8 cellular contexts compared by ENCODE assay signal in the genomic region with DNA sequence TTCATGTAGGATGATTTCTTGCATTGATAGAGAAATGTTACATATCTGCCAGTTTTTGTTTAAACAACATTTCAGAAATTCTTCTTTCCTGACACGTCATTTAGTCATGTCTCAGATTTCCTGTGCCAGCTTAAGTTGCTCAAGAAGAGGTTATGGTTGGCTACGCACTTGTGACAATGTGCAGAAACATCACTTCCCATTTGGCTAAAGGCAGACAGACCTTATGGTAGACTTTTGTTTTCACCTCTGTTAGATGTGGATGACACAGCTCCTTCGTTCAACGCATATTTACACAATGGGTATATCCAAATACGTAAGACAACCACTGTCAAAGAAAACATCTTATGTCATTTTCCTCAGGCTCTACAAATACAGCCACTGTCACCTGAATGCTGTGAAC.
DNase-seq lines count a peak whose midpoint lies in the region; ATAC-seq lines count a peak whose summit lies in the region.

No MANE protein-coding gene starts in this region.

- H3K27me3 Mint-ChIP-seq in T-helper 17 cell (peaks cover 28% of the 10 kb centered on the region), immature natural killer cell (ENCODE audit: low read depth in 3 of 3) (peaks cover 1 to 6% (median 3%) of the 10 kb centered on the region in 3 donors)
- H3K27me3 Mint-ChIP-seq in activated CD4-positive, alpha-beta T cell treated with anti-CD3 and anti-CD28 coated beads, Interleukin-2, amount 10 ng/mL, durations not matched to agents 7 days and 5 days, result peaks cover 8% of the 10 kb centered on the region

- POLR2A ChIA-PET in activated CD4-positive, alpha-beta T cell treated with anti-CD3 and anti-CD28 coated beads, Interleukin-2, amount 10 ng/mL, durations not matched to agents 7 days and 5 days (lab: Charles Lee), result interaction anchor here (0.7 kb wide), 1 partner anchor 243 kb away, joined by 4 read pairs; no protein-coding TSS in a partner anchor

- intact Hi-C loops in aorta (cut with DNase I), result no loop called here

- 55 to 69% methylated on average over 5 of the region's 5 CpGs for WGBS in aorta, 2 donors

- no peak overlapping the region for H3K27ac ChIP-seq in aorta (ENCODE audit: low read depth in 1 of 2, low read length in 2 of 2)

- ATAC-seq in GM19455 (IDR thresholded peaks at IDR 0.05; ENCODE audit: unreplicated experiment) (peak; percentile 87), HG03457 (IDR thresholded peaks at IDR 0.05; ENCODE audit: unreplicated experiment) (peak; percentile 80), T-helper 17 cell (peak; percentile 73), aorta (ENCODE audit: low FRiP score) (peak; percentile 62)

- H3K36me3 Mint-ChIP-seq in T-helper 17 cell (ENCODE audit: low read depth) (no peaks in the 10 kb centered on the region), immature natural killer cell (no peaks in the 10 kb centered on the region)
- H3K36me3 Mint-ChIP-seq in activated CD4-positive, alpha-beta T cell treated with anti-CD3 and anti-CD28 coated beads, Interleukin-2, amount 10 ng/mL, durations not matched to agents 7 days and 5 days (ENCODE audit: low read depth), result no peaks in the 10 kb centered on the region

- H3K9me3 ChIP-seq in T-helper 17 cell (ENCODE audit: control insufficient read depth, low read length, poor library complexity, severe bottlenecking), result no peaks in the 10 kb centered on the region
- H3K9me3 ChIP-seq in aorta (ENCODE audit: control insufficient read depth, low read length), result peaks cover 2% of the 10 kb centered on the region

- H3K4me3 Mint-ChIP-seq in T-helper 17 cell (no peak overlapping the region), immature natural killer cell (no peak overlapping the region)
- no peak overlapping the region for H3K4me3 Mint-ChIP-seq in activated CD4-positive, alpha-beta T cell treated with anti-CD3 and anti-CD28 coated beads, Interleukin-2, amount 10 ng/mL, durations not matched to agents 7 days and 5 days

- DNase-seq in AML-193 (lab: John Stamatoyannopoulos, UW) (peak; percentile 88 to 94), T-helper 17 cell (no peak), immature natural killer cell (peak in 2 of 3 donors; percentile 4), aorta (no peak), NCI-H345 treated with DMSO at 0.1 percent for 48 hours (lab: John Stamatoyannopoulos, UW; ENCODE audit: unreplicated experiment) (no peak)
- no peak for DNase-seq in activated CD4-positive, alpha-beta T cell treated with anti-CD3 and anti-CD28 coated beads, Interleukin-2, amount 10 ng/mL, durations not matched to agents 7 days and 5 days

- H3K4me3 ChIP-seq in aorta (ENCODE audit: low read length in 2 of 2), result no peak overlapping the region

- peaks cover 0 to 2% (median 0%) of the 10 kb centered on the region in 6 donors for H3K9me3 Mint-ChIP-seq in immature natural killer cell
- H3K9me3 Mint-ChIP-seq in activated CD4-positive, alpha-beta T cell treated with anti-CD3 and anti-CD28 coated beads, Interleukin-2, amount 10 ng/mL, durations not matched to agents 7 days and 5 days, result no peaks in the 10 kb centered on the region

- no peaks in the 10 kb centered on the region for H3K27me3 ChIP-seq in aorta (ENCODE audit: control insufficient read depth in 1 of 2, insufficient read depth in 2 of 2, low read length in 1 of 2)

- H3K4me1 Mint-ChIP-seq in T-helper 17 cell (peaks cover 6% of the 10 kb centered on the region), immature natural killer cell (peaks cover 2 to 10% of the 10 kb centered on the region in 2 donors)
- peaks cover 13% of the 10 kb centered on the region for H3K4me1 Mint-ChIP-seq in activated CD4-positive, alpha-beta T cell treated with anti-CD3 and anti-CD28 coated beads, Interleukin-2, amount 10 ng/mL, durations not matched to agents 7 days and 5 days

- H3K27ac Mint-ChIP-seq in T-helper 17 cell (no peak overlapping the region), immature natural killer cell (no peak overlapping the region)
- no peak overlapping the region for H3K27ac Mint-ChIP-seq in activated CD4-positive, alpha-beta T cell treated with anti-CD3 and anti-CD28 coated beads, Interleukin-2, amount 10 ng/mL, durations not matched to agents 7 days and 5 days

- CTCF ChIA-PET in activated CD4-positive, alpha-beta T cell treated with anti-CD3 and anti-CD28 coated beads, Interleukin-2, amount 10 ng/mL, durations not matched to agents 7 days and 5 days (lab: Charles Lee), result no interaction called here

- peaks cover 0 to 2% of the 10 kb centered on the region in 2 donors for H3K4me1 ChIP-seq in aorta (ENCODE audit: control insufficient read depth in 1 of 2, insufficient read depth in 2 of 2, low read length in 2 of 2)

- H3K36me3 ChIP-seq in aorta (ENCODE audit: control insufficient read depth in 1 of 2, insufficient read depth in 2 of 2, low read length in 1 of 2), result no peaks in the 10 kb centered on the region

Comparison
In these comparisons a context has a peak if more than half of its experiments do, and no peak if none do; other contexts are left out.
1. DNase-seq: peak in AML-193 (2 of 2) and immature natural killer cell (2 of 3); none in T-helper 17 cell (0 of 3), aorta (0 of 2), NCI-H345 treated with DMSO at 0.1 percent for 48 hours (single experiment) and activated CD4-positive, alpha-beta T cell treated with anti-CD3 and anti-CD28 coated beads, Interleukin-2, amount 10 ng/mL, durations not matched to agents 7 days and 5 days (single experiment).
2. Peak in every context shown above with its lines, with median percentiles within 50 percentile points of each other: ATAC-seq.